17 cellular contexts compared by ENCODE assay signal in genomic region chr18:39523281-39523680, GRCh38.
DNase-seq lines count a peak whose midpoint lies in the region; ATAC-seq, FAIRE-seq and TF ChIP-seq lines count a peak whose summit lies in the region.
"Had no signal": no experiment of that assay in that cellular context is flagged by ENCODE, and none has a peak within 500 bp of the region (broad histone marks: within the 10 kb centered on the region; RNA-seq: fewer than 3 reads in every experiment).

No MANE protein-coding gene starts in this region.

- WGBS in GM23248 (ENCODE audit: low coverage in 1 of 2, low lambda C conversion rate in 2 of 2, missing lambda C conversion rate in 2 of 2), 2 experiments = 97 to 100% methylated on average over 1 of the region's 1 CpG
- WGBS in spleen, 5 donors = 92 to 100% (median 94%) methylated on average over 1 of the region's 1 CpG

- H3K27ac ChIP-seq in GM23248 (no peak overlapping the region), spleen (no peak overlapping the region)
- H3K27ac ChIP-seq: pancreas, RWPE1 had no signal

- H3K9ac ChIP-seq in GM23248 = no peak overlapping the region

- FAIRE-seq in RCC 7860 (lab: Jason Lieb, UNC) = peak; percentile 75
- FAIRE-seq: pancreas had no signal

- no peaks in the 10 kb centered on the region for H3F3A ChIP-seq in GM23248 (ENCODE audit: insufficient read depth)

- H3K9me3 ChIP-seq in GM23248 (ENCODE audit: low read depth) (no peaks in the 10 kb centered on the region), spleen (no peaks in the 10 kb centered on the region)
- H3K9me3 ChIP-seq: pancreas had no signal

- no peak for TF ChIP-seq CTCF in fibroblast of mammary gland (conservative IDR thresholded peaks at IDR 0.05; ENCODE audit: control insufficient read depth, insufficient read depth, low read depth, low read length)
- TF ChIP-seq CTCF in retinal pigment epithelial cell (conservative IDR thresholded peaks at IDR 0.05; ENCODE audit: low read depth, low read length) = no peak
- no peak for TF ChIP-seq CTCF in spleen (IDR thresholded peaks at IDR 0.05 in 8 of 11, conservative IDR thresholded peaks at IDR 0.05 in 3 of 11)

- H3K79me2 ChIP-seq in GM23248 (ENCODE audit: insufficient read depth) = no peaks in the 10 kb centered on the region

- H2AFZ ChIP-seq in GM23248 = no peak overlapping the region

- in situ Hi-C loops in GM23248 (cut with MboI) = no loop called here

- no peaks in the 10 kb centered on the region for H3K36me3 ChIP-seq in GM23248 (ENCODE audit: low read depth)
- H3K36me3 ChIP-seq in spleen = no peaks in the 10 kb centered on the region
- H3K36me3 ChIP-seq: pancreas had no signal

- H4K20me1 ChIP-seq in GM23248 (ENCODE audit: insufficient read depth) = no peaks in the 10 kb centered on the region

- no peaks in the 10 kb centered on the region for H3K27me3 ChIP-seq in GM23248 (replicated peaks; ENCODE audit: insufficient read depth)
- H3K27me3 ChIP-seq in spleen (replicated peaks in 1 of 7) = no peaks in the 10 kb centered on the region
- H3K27me3 ChIP-seq: pancreas had no signal

- no peak overlapping the region for H3K4me2 ChIP-seq in GM23248 (ENCODE audit: unreplicated experiment)

- intact Hi-C loops in spleen (cut with DNase I; ENCODE audit: low total_unique reads) = no loop called here

- 0 out of 2 replicates have a peak, but pooled peaks cover 9% of the 10 kb centered on the region for H3K4me1 ChIP-seq in GM23248 (ENCODE audit: insufficient read depth)
- H3K4me1 ChIP-seq in spleen = no peaks in the 10 kb centered on the region
- H3K4me1 ChIP-seq: pancreas had no signal

- TF ChIP-seq POLR2A in spleen (IDR thresholded peaks at IDR 0.05) = no peak

- ATAC-seq in GM21515 (IDR thresholded peaks at IDR 0.05; ENCODE audit: unreplicated experiment) (no peak), GM18511 (IDR thresholded peaks at IDR 0.05; ENCODE audit: unreplicated experiment) (no peak), HG02642 (IDR thresholded peaks at IDR 0.05; ENCODE audit: poor library complexity, unreplicated experiment) (no peak)
- ATAC-seq: stimulated activated naive CD8-positive, alpha-beta T cell treated with anti-CD3 and anti-CD28 coated beads, Interleukin-15, Interleukin-2, amounts not matched to agents 100 U/mL and 50 U/mL, for 24 hours had no signal

- H3K9me2 ChIP-seq in GM23248 (ENCODE audit: insufficient read depth) = no peaks in the 10 kb centered on the region

- DNase-seq in GM23248 (peak; percentile 60), RCC 7860 (ENCODE audit: low spot score) (peak; percentile 69), fibroblast of mammary gland (ENCODE audit: low read depth) (peak; percentile 75), retinal pigment epithelial cell (ENCODE audit: low read depth) (peak; percentile 22), spleen (no peak)
- DNase-seq: activated naive CD4-positive, alpha-beta T cell treated with anti-CD3 and anti-CD28 coated beads for 36 hours; CD4-positive, alpha-beta memory T cell; cortex of kidney; GOT3; hippocampal formation; pancreas; stimulated activated CD4-positive, alpha-beta T cell treated with anti-CD3 and anti-CD28 coated beads, Interleukin-4, amount 100 ng/mL, for 24 hours; stimulated activated naive CD8-positive, alpha-beta T cell treated with anti-CD3 and anti-CD28 coated beads, Interleukin-15, Interleukin-2, amounts not matched to agents 100 U/mL and 50 U/mL, for 24 hours had no signal

- H3K4me3 ChIP-seq in GM23248 (no peak overlapping the region), fibroblast of mammary gland (ENCODE audit: control insufficient read depth, low read depth, low read length) (no peak overlapping the region), retinal pigment epithelial cell (ENCODE audit: low read length) (no peak overlapping the region), spleen (no peak overlapping the region)
- H3K4me3 ChIP-seq: pancreas had no signal
